In genomic region chr11:6757373-6757967, GRCh38 we compare ENCODE assay signal across 8 cellular contexts. TPM values are rescaled to one million over a fixed set of nuclear protein-coding genes. Genes with fewer than 3 reads are reported as not detected.
DNase-seq lines count a peak whose midpoint lies in the region; ATAC-seq and TF ChIP-seq lines count a peak whose summit lies in the region.

No MANE protein-coding gene starts in this region.

- no peaks in the 10 kb centered on the region for H3K27me3 ChIP-seq in CD8-positive, alpha-beta memory T cell (ENCODE audit: insufficient read depth, low read length, poor library complexity, severe bottlenecking)
- no peaks in the 10 kb centered on the region for H3K27me3 ChIP-seq in SU-DHL-6 (ENCODE audit: low read length)

- H3F3A ChIP-seq in SU-DHL-6 (ENCODE audit: insufficient read depth): no peaks in the 10 kb centered on the region

- TF ChIP-seq CTCF in SU-DHL-6 (IDR thresholded peaks at IDR 0.05; ENCODE audit: insufficient read depth, low read length, poor library complexity, severe bottlenecking): peak; percentile 50

- H3K4me1 ChIP-seq in CD8-positive, alpha-beta memory T cell (ENCODE audit: insufficient read depth, low read length): no peaks in the 10 kb centered on the region

- no peaks in the 10 kb centered on the region for H3K9me3 ChIP-seq in CD8-positive, alpha-beta memory T cell (ENCODE audit: low read length)
- no peaks in the 10 kb centered on the region for H3K9me3 ChIP-seq in SU-DHL-6 (ENCODE audit: insufficient read depth, low read length)

- no peak overlapping the region for H3K4me3 ChIP-seq in CD8-positive, alpha-beta memory T cell (ENCODE audit: low read length)
- no peak overlapping the region for H3K4me3 ChIP-seq in SU-DHL-6 (ENCODE audit: insufficient read depth, low read length, poor library complexity, severe bottlenecking)

- H3K79me2 ChIP-seq in SU-DHL-6 (ENCODE audit: insufficient read depth, low read length): no peaks in the 10 kb centered on the region

- no peaks in the 10 kb centered on the region for H3K36me3 ChIP-seq in CD8-positive, alpha-beta memory T cell (ENCODE audit: insufficient read depth, low read length)
- no peaks in the 10 kb centered on the region for H3K36me3 ChIP-seq in SU-DHL-6 (ENCODE audit: low read length)

- no peaks in the 10 kb centered on the region for H3K9me3 Mint-ChIP-seq in CD8-positive, alpha-beta memory T cell

- H3K36me3 Mint-ChIP-seq in CD8-positive, alpha-beta memory T cell: no peaks in the 10 kb centered on the region

- peak; percentile 32 to 74 (median 53) for DNase-seq in CD8-positive, alpha-beta memory T cell
- peak; percentile 66 for DNase-seq in HT-29 (ENCODE audit: low spot score)
- peak in 46 of 58 donors; percentile 3 to 68 (median 28) for DNase-seq in anterior cingulate cortex (lab: John Stamatoyannopoulos, UW)
- DNase-seq in hypothalamus (lab: John Stamatoyannopoulos, UW): peak in 30 of 51 donors; percentile 2 to 70 (median 34)
- peak; percentile 47 for DNase-seq in stimulated activated CD4-positive, alpha-beta T cell treated with anti-CD3 and anti-CD28 coated beads, Interleukin-12 subunit alpha, Interleukin-12 subunit beta, amount 100 ng/mL, for 4 hours

- no peak overlapping the region for H3K9ac ChIP-seq in SU-DHL-6 (ENCODE audit: low read length)

- peaks cover 2 to 16% (median 12%) of the 10 kb centered on the region in 3 donors for H3K4me1 Mint-ChIP-seq in CD8-positive, alpha-beta memory T cell

- peaks cover 14 to 15% of the 10 kb centered on the region in 2 donors for H3K27me3 Mint-ChIP-seq in CD8-positive, alpha-beta memory T cell

- no peak overlapping the region for H2AFZ ChIP-seq in SU-DHL-6 (ENCODE audit: low read depth, low read length, severe bottlenecking)

- no peak overlapping the region for H3K4me3 Mint-ChIP-seq in CD8-positive, alpha-beta memory T cell

- no peak overlapping the region for H3K27ac ChIP-seq in CD8-positive, alpha-beta memory T cell (ENCODE audit: low read depth, low read length)
- H3K27ac ChIP-seq in SU-DHL-6 (ENCODE audit: low read depth, low read length): no peak overlapping the region

- CTCF ChIA-PET in CD8-positive, alpha-beta memory T cell (lab: Charles Lee): interaction anchor here (0.6 to 13.4 kb wide), 15 partner anchors 17 to 276 kb away, joined by 3 to 317 read pairs (median 4); partner anchors contain the start of genes ARFIP2, MRPL17 and TIMM10B

- POLR2A ChIA-PET in CD8-positive, alpha-beta memory T cell (lab: Charles Lee): no interaction called here

- no peaks in the 10 kb centered on the region for H3K9me2 ChIP-seq in SU-DHL-6 (replicated peaks; ENCODE audit: insufficient read depth, low read length)

- no peak overlapping the region for H3K27ac Mint-ChIP-seq in CD8-positive, alpha-beta memory T cell

- no peaks in the 10 kb centered on the region for H4K20me1 ChIP-seq in SU-DHL-6 (ENCODE audit: low read depth, low read length)

- peak; percentile 83 for ATAC-seq in GM19035 (IDR thresholded peaks at IDR 0.05; ENCODE audit: unreplicated experiment)
- no peak for ATAC-seq in HG02610 (IDR thresholded peaks at IDR 0.05; ENCODE audit: unreplicated experiment)

- H3K4me2 ChIP-seq in SU-DHL-6 (ENCODE audit: low read depth, low read length, poor library complexity, severe bottlenecking): no peak overlapping the region

RNA-seq across cellular contexts. Expression of gene OR2AG2, which starts 14.3 kb away (rescaled TPM):
- total RNA-seq in CD8-positive, alpha-beta memory T cell: not detected
- not detected for polyA plus RNA-seq in CD8-positive, alpha-beta memory T cell
- 0.15 and 0.16 TPM in 2 replicates for total RNA-seq in HT-29 (2014; rRNA removed; shearing (Covaris generic))

RNA-seq across cellular contexts. Expression of gene OR2AG1, which starts 25.4 kb away (rescaled TPM):
- not detected for total RNA-seq in CD8-positive, alpha-beta memory T cell
- polyA plus RNA-seq in CD8-positive, alpha-beta memory T cell: not detected
- total RNA-seq in HT-29 (2014; rRNA removed; shearing (Covaris generic)): not detected in 2 replicates

RNA-seq across cellular contexts. Expression of gene OR6A2, which starts 42.0 kb away (rescaled TPM):
- not detected for total RNA-seq in CD8-positive, alpha-beta memory T cell
- not detected for polyA plus RNA-seq in CD8-positive, alpha-beta memory T cell
- total RNA-seq in HT-29 (2014; rRNA removed; shearing (Covaris generic)): 0.08 and 0.23 TPM in 2 replicates
